10 cellular contexts compared by ENCODE assay signal in genomic region chr9:87516222-87516930, GRCh38. TPM values are rescaled to one million over a fixed set of nuclear protein-coding genes. Genes with fewer than 3 reads are reported as not detected.
DNase-seq lines count a peak whose midpoint lies in the region; ATAC-seq and TF ChIP-seq lines count a peak whose summit lies in the region.
"Had no signal": no experiment of that assay in that cellular context is flagged by ENCODE, and none has a peak within 500 bp of the region (broad histone marks: within the 10 kb centered on the region; RNA-seq: fewer than 3 reads in every experiment).

No MANE protein-coding gene starts in this region.

- CTCF ChIA-PET in CD8-positive, alpha-beta memory T cell (lab: Charles Lee): no interaction called here

- POLR2A ChIA-PET in CD8-positive, alpha-beta memory T cell (lab: Charles Lee): no interaction called here

- H3K4me1 ChIP-seq in CD8-positive, alpha-beta memory T cell (ENCODE audit: insufficient read depth, low read length): no peaks in the 10 kb centered on the region
- H3K4me1 ChIP-seq in gastroesophageal sphincter: peaks cover 0 to 87% (median 20%) of the 10 kb centered on the region in 3 donors

- no peak for DNase-seq in CD8-positive, alpha-beta memory T cell
- DNase-seq in RPMI7951 (ENCODE audit: low read depth) (peak; percentile 61), pons (ENCODE audit: low spot score) (peak; percentile 22), LoVo (ENCODE audit: low spot score) (no peak), cerebellum (ENCODE audit: low spot score) (no peak)
- no peak for DNase-seq in activated CD4-positive, CD25-positive, alpha-beta regulatory T cell treated with anti-CD3 and anti-CD28 coated beads, Interleukin-2, amount 50 U/mL, for 72 hours
- DNase-seq: GOT3 had no signal

- TF ChIP-seq CTCF in gastroesophageal sphincter (IDR thresholded peaks at IDR 0.05): no peak

- WGBS in gastroesophageal sphincter (ENCODE audit: low coverage in 1 of 2), 2 donors: 66 to 68% methylated on average over 6 to 9 of the region's 12 CpGs

- H3K27me3 ChIP-seq in CD8-positive, alpha-beta memory T cell (ENCODE audit: insufficient read depth, low read length, poor library complexity, severe bottlenecking): no peaks in the 10 kb centered on the region
- no peaks in the 10 kb centered on the region for H3K27me3 ChIP-seq in gastroesophageal sphincter

- no peak overlapping the region for H3K4me3 Mint-ChIP-seq in CD8-positive, alpha-beta memory T cell

- TF ChIP-seq EP300 in gastroesophageal sphincter (IDR thresholded peaks at IDR 0.05): no peak

- H3K4me3 ChIP-seq in CD8-positive, alpha-beta memory T cell (ENCODE audit: low read length): no peak overlapping the region
- H3K4me3 ChIP-seq in gastroesophageal sphincter: no peak overlapping the region

- no peak for TF ChIP-seq POLR2A in gastroesophageal sphincter (IDR thresholded peaks at IDR 0.05)

- H3K9me3 ChIP-seq in CD8-positive, alpha-beta memory T cell (ENCODE audit: low read length): no peaks in the 10 kb centered on the region
- no peaks in the 10 kb centered on the region for H3K9me3 ChIP-seq in gastroesophageal sphincter

- H3K36me3 Mint-ChIP-seq in CD8-positive, alpha-beta memory T cell: no peaks in the 10 kb centered on the region

- peaks cover 0 to 5% (median 0%) of the 10 kb centered on the region in 5 donors for H3K9me3 Mint-ChIP-seq in CD8-positive, alpha-beta memory T cell

- peaks cover 0 to 3% of the 10 kb centered on the region in 2 donors for H3K27me3 Mint-ChIP-seq in CD8-positive, alpha-beta memory T cell

- no peaks in the 10 kb centered on the region for H3K4me1 Mint-ChIP-seq in CD8-positive, alpha-beta memory T cell

- H3K27ac Mint-ChIP-seq in CD8-positive, alpha-beta memory T cell: no peak overlapping the region

- ATAC-seq in gastroesophageal sphincter (peak; percentile 46), GM21423 (IDR thresholded peaks at IDR 0.05; ENCODE audit: unreplicated experiment) (no peak)

- peak overlapping the region; percentile 20 for H3K27ac ChIP-seq in CD8-positive, alpha-beta memory T cell (ENCODE audit: low read depth, low read length)
- peak overlapping the region in 3 of 4 donors; percentile 53 to 63 (median 61) for H3K27ac ChIP-seq in gastroesophageal sphincter
- H3K27ac ChIP-seq: epithelial cell of prostate had no signal

- no peaks in the 10 kb centered on the region for H3K36me3 ChIP-seq in CD8-positive, alpha-beta memory T cell (ENCODE audit: insufficient read depth, low read length)
- H3K36me3 ChIP-seq in gastroesophageal sphincter: no peaks in the 10 kb centered on the region

RNA-seq across cellular contexts. Expression of gene DAPK1, which starts 18.7 kb away (rescaled TPM):
- 1 to 10 TPM; 3.7 to 4.3 TPM for total RNA-seq in CD8-positive, alpha-beta memory T cell
- not detected for polyA plus RNA-seq in CD8-positive, alpha-beta memory T cell
- total RNA-seq in RPMI7951 (2014; rRNA removed; shearing (Covaris generic)): 0.12 and 0.20 TPM in 2 replicates
- total RNA-seq in gastroesophageal sphincter: 100 to 1,000 TPM in 1 of 4 donors, 10 to 100 TPM in 3; 52.3 to 119 (median 75.3) TPM
- total RNA-seq in cerebellum: 71.8 TPM

Comparison
In these comparisons a context has a peak if more than half of its experiments do, and no peak if none do; other contexts are left out.
1. DNase-seq: peak in RPMI7951 (single experiment) and pons (single experiment); none in CD8-positive, alpha-beta memory T cell (0 of 5), LoVo (single experiment), cerebellum (single experiment) and activated CD4-positive, CD25-positive, alpha-beta regulatory T cell treated with anti-CD3 and anti-CD28 coated beads, Interleukin-2, amount 50 U/mL, for 72 hours (single experiment).
2. RNA of gene DAPK1, which starts 18.7 kb away (total RNA-seq): 52.3 to 119 TPM in gastroesophageal sphincter and 71.8 TPM in cerebellum (single experiment); 3.7 to 4.3 TPM in CD8-positive, alpha-beta memory T cell and 0.12 to 0.20 TPM in RPMI7951; every median in the first group is over 4 times any median in the second.